ENCODE assay signal across 8 cellular contexts in genomic region chr15:75597667-75598341, GRCh38. TPM values are rescaled to one million over a fixed set of nuclear protein-coding genes. Genes with fewer than 3 reads are reported as not detected.
DNase-seq lines count a peak whose midpoint lies in the region; ATAC-seq and TF ChIP-seq lines count a peak whose summit lies in the region.

No MANE protein-coding gene starts in this region.

- H3K4me3 ChIP-seq in fibroblast of the aortic adventitia (ENCODE audit: low read depth, low read length), result no peak overlapping the region

- DNase-seq in stimulated activated CD4-positive, alpha-beta T cell treated with anti-CD3 and anti-CD28 coated beads, Interleukin-4, amount 100 ng/mL, for 24 hours, result peak; percentile 26
- no peak for DNase-seq in stimulated activated CD4-positive, alpha-beta T cell treated with anti-CD3 and anti-CD28 coated beads, Interleukin-2, amount 100 ng/mL, for 48 hours
- DNase-seq in activated CD4-positive, CD25-positive, alpha-beta regulatory T cell treated with anti-CD3 and anti-CD28 coated beads, Interleukin-2, amount 50 U/mL, for 72 hours, result peak; percentile 38
- peak; percentile 39 for DNase-seq in fibroblast of the aortic adventitia (ENCODE audit: low read depth)
- no peak for DNase-seq in epidermal melanocyte (ENCODE audit: insufficient read length, low spot score)
- no peak for DNase-seq in cerebellar nuclear complex (lab: John Stamatoyannopoulos, UW)
- no peak for DNase-seq in glomerular visceral epithelial cell (ENCODE audit: extremely low spot score)

- ATAC-seq in GM18520 (IDR thresholded peaks at IDR 0.05; ENCODE audit: unreplicated experiment), result no peak

- peak; percentile 55 for TF ChIP-seq CTCF in fibroblast of the aortic adventitia (IDR thresholded peaks at IDR 0.05; ENCODE audit: insufficient read depth, low read length)

RNA-seq across cellular contexts. Expression of gene PTPN9, which starts 18.7 kb away (rescaled TPM):
- total RNA-seq in fibroblast of the aortic adventitia (ENCODE audit: low replicate concordance), result 14.4 and 24.0 TPM in 2 replicates

RNA-seq across cellular contexts. Expression of gene SNUPN, which starts 27.7 kb away (rescaled TPM):
- total RNA-seq in fibroblast of the aortic adventitia (ENCODE audit: low replicate concordance), result 41.5 and 43.3 TPM in 2 replicates

RNA-seq across cellular contexts. Expression of gene IMP3, which starts 42.2 kb away (rescaled TPM):
- 81.7 and 82.1 TPM in 2 replicates for total RNA-seq in fibroblast of the aortic adventitia (ENCODE audit: low replicate concordance)

RNA-seq across cellular contexts. Expression of gene SNX33, which starts 49.9 kb away (rescaled TPM):
- total RNA-seq in fibroblast of the aortic adventitia (ENCODE audit: low replicate concordance), result 27.8 and 35.2 TPM in 2 replicates

Comparison
In these comparisons a context has a peak if more than half of its experiments do, and no peak if none do; other contexts are left out.
1. DNase-seq: peak in stimulated activated CD4-positive, alpha-beta T cell treated with anti-CD3 and anti-CD28 coated beads, Interleukin-4, amount 100 ng/mL, for 24 hours (single experiment), activated CD4-positive, CD25-positive, alpha-beta regulatory T cell treated with anti-CD3 and anti-CD28 coated beads, Interleukin-2, amount 50 U/mL, for 72 hours (single experiment) and fibroblast of the aortic adventitia (single experiment); none in stimulated activated CD4-positive, alpha-beta T cell treated with anti-CD3 and anti-CD28 coated beads, Interleukin-2, amount 100 ng/mL, for 48 hours (0 of 2), epidermal melanocyte (single experiment), cerebellar nuclear complex (0 of 2) and glomerular visceral epithelial cell (single experiment).